8 cellular contexts compared by ENCODE assay signal in the genomic region with DNA sequence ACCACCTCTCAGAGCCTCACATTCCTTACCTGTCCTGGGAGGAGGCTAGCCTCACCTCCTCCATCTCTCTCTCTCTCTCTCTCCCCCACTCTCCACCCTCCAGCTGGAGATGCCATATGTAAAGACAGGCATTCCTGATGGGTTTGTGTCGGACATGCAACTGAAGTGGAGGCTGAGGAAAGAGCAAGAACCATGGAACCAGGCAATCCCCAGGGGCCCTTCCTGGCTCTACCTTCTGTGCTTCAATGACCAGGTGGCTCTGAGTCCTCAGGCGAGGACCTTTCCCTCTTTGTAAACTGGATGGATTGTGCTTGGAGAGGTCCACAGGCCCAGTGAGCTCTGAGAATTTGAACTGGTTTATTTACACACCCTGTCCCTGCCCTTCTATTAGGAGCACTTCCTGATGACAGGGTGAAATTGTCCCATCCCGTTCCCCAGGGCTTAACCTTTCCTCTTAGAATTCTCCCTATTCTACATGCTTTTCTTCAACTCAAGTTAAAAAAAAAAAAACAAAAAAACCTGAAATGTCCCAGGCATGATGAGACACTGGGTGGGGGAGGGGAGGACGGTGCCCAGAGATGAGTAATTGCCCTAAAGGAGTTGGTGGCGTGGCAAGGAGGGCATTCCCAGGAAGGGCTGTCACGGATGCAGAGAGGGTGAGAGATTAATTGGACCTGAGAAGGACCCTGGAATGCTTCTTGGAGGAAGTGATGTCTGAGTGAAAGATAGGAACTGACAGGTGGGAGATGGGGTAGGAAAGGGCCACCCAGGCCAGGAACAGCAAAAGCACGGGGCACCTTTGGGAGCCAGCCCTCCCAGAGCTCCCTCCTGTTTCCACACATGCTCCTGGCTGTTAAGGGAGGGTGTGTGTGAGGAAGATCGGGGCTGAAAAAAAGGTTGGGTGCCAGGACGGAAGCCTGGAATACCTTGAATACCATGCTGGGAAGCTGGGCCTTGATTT. TPM values are rescaled to one million over a fixed set of nuclear protein-coding genes. Genes with fewer than 3 reads are reported as not detected.
A peak's percentile ranks its signal among the peaks of the same experiment; 100 is the strongest.
DNase-seq lines count a peak whose midpoint lies in the region; ATAC-seq and TF ChIP-seq lines count a peak whose summit lies in the region.

No MANE protein-coding gene starts in this region.

- H3K27ac ChIP-seq in PC-9 = peak overlapping the region; percentile 100
- H3K27ac ChIP-seq in esophagus (ENCODE audit: low read depth in 2 of 2, low read length in 1 of 2) = peak overlapping the region; percentile 92 to 99

- no peak for ATAC-seq in HG02610 (IDR thresholded peaks at IDR 0.05; ENCODE audit: unreplicated experiment)

- no peak overlapping the region for H2AFZ ChIP-seq in PC-9

- no peaks in the 10 kb centered on the region for H3K27me3 ChIP-seq in PC-9 (ENCODE audit: insufficient read depth, low read depth)
- no peaks in the 10 kb centered on the region for H3K27me3 ChIP-seq in esophagus (ENCODE audit: control insufficient read depth in 1 of 2, insufficient read depth in 2 of 2, low read length in 2 of 2)

- no peak for TF ChIP-seq CTCF in PC-9 (conservative IDR thresholded peaks at IDR 0.05)

- peak; percentile 98 for DNase-seq in EL
- DNase-seq in PC-9 = peak; percentile 92 to 93
- peak; percentile 88 for DNase-seq in renal cortical epithelial cell (ENCODE audit: low read depth)
- no peak for DNase-seq in stimulated activated CD4-positive, alpha-beta T cell treated with anti-CD3 and anti-CD28 coated beads, Interleukin-2, amount 100 ng/mL, for 48 hours
- no peak for DNase-seq in SHP77 (lab: John Stamatoyannopoulos, UW)
- no peak for DNase-seq in NCI-H69 (lab: John Stamatoyannopoulos, UW)

- TSS peak; percentile 31 for BruUV-seq in PC-9 (replicated peaks; lab: Mats Ljungman, UMichigan)

- peaks cover 78% of the 10 kb centered on the region for H3K4me1 ChIP-seq in PC-9 (replicated peaks; ENCODE audit: insufficient read depth)
- peaks cover 14 to 56% of the 10 kb centered on the region in 2 donors for H3K4me1 ChIP-seq in esophagus (ENCODE audit: control insufficient read depth in 2 of 2, insufficient read depth in 2 of 2, low read length in 1 of 2)

- H3K9me3 ChIP-seq in PC-9 (ENCODE audit: insufficient read depth, low read depth) (no peaks in the 10 kb centered on the region), esophagus (ENCODE audit: control insufficient read depth in 2 of 2, insufficient read depth in 1 of 2, low read depth in 1 of 2, low read length in 1 of 2) (no peaks in the 10 kb centered on the region)

- H3K9me2 ChIP-seq in PC-9 (ENCODE audit: insufficient read depth) = no peaks in the 10 kb centered on the region

- H3K4me3 ChIP-seq in PC-9 = no peak overlapping the region; the same call in 1 of the 2 replicates
- no peak overlapping the region for H3K4me3 ChIP-seq in esophagus (ENCODE audit: low read depth in 1 of 2, low read length in 2 of 2)

- intact Hi-C loops in PC-9 (cut with micrococcal nuclease; ENCODE audit: unreplicated experiment) = loop anchor here (1.0 to 5.0 kb wide), 3 partner anchors 17 to 123 kb away; partner anchors contain the start of gene WASF2

- CTCF ChIA-PET in PC-9 (lab: Charles Lee) = interaction anchor here (0.5 to 1.6 kb wide), 3 partner anchors 17 to 124 kb away, joined by 3 to 4 read pairs (median 3); no protein-coding TSS in a partner anchor

- H3K36me3 ChIP-seq in PC-9 (ENCODE audit: low read depth) = no peaks in the 10 kb centered on the region
- peaks cover 4 to 12% of the 10 kb centered on the region in 2 donors for H3K36me3 ChIP-seq in esophagus (ENCODE audit: control insufficient read depth in 2 of 2, insufficient read depth in 2 of 2, low read length in 1 of 2)

- POLR2A ChIA-PET in PC-9 (lab: Charles Lee; ENCODE audit: unreplicated experiment) = interaction anchor here (0.5 to 1.8 kb wide), 6 partner anchors 17 to 1291 kb away, joined by 3 to 27 read pairs (median 7); partner anchors contain the start of gene STX12

- H3K79me2 ChIP-seq in PC-9 (ENCODE audit: low read depth) = peaks cover 11% of the 10 kb centered on the region

- peaks cover 62% of the 10 kb centered on the region for H3F3A ChIP-seq in PC-9 (ENCODE audit: insufficient read depth, low read depth)

- peak overlapping the region; percentile 78 for H3K4me2 ChIP-seq in PC-9

- H4K20me1 ChIP-seq in PC-9 (ENCODE audit: insufficient read depth) = no peaks in the 10 kb centered on the region

- WGBS in esophagus, 2 donors = 42 to 55% methylated on average over 9 of the region's 9 CpGs

RNA-seq across cellular contexts. Expression of gene WASF2, which starts 50.2 kb away (rescaled TPM):
- total RNA-seq in PC-9 (2021) (96.5 and 134 TPM in 2 replicates), renal cortical epithelial cell (15.1 and 48.0 TPM in 2 replicates)
- 10 to 100 TPM; 47.8 TPM for polyA plus RNA-seq in esophagus

Comparison
In these comparisons a context has a peak if more than half of its experiments do, and no peak if none do; other contexts are left out.
1. DNase-seq: peak in EL (single experiment), PC-9 (2 of 2) and renal cortical epithelial cell (single experiment); none in stimulated activated CD4-positive, alpha-beta T cell treated with anti-CD3 and anti-CD28 coated beads, Interleukin-2, amount 100 ng/mL, for 48 hours (0 of 2), SHP77 (0 of 2) and NCI-H69 (single experiment).